Comparison of ENCODE assay signal across 8 cellular contexts in genomic region chr22:50306753-50307749, GRCh38. TPM values are rescaled to one million over a fixed set of nuclear protein-coding genes. Genes with fewer than 3 reads are reported as not detected.
DNase-seq lines count a peak whose midpoint lies in the region; ATAC-seq, FAIRE-seq and TF ChIP-seq lines count a peak whose summit lies in the region.

Gene PLXNB2 (minus strand): TSS chr22:50307646. CDS start chr22:50290584, 17,062 bp downstream.

- H3K9ac ChIP-seq in MM.1S (ENCODE audit: low read length) (peak within 1 kb of the TSS; percentile 68), iPS-20b (ENCODE audit: low read depth, low read length) (peak within 1 kb of the TSS; percentile 67)

- peak within 1 kb of the TSS; percentile 96 for H3K4me2 ChIP-seq in A549
- H3K4me2 ChIP-seq in MM.1S (ENCODE audit: low read depth, low read length): peak within 1 kb of the TSS; percentile 79

- H3K27ac ChIP-seq in A549 (peak within 1 kb of the TSS; percentile 98 to 100), MM.1S (ENCODE audit: low read length) (peak within 1 kb of the TSS; percentile 55; the same call in 1 of the 2 replicates), SJSA1 (peak within 1 kb of the TSS; percentile 61), caudate nucleus (ENCODE audit: low read depth, low read length) (peak within 1 kb of the TSS; percentile 85), iPS-20b (ENCODE audit: low read length) (no peak within 1 kb of the TSS)

- no peaks in the 10 kb centered on the region for H3K9me3 ChIP-seq in A549
- no peaks in the 10 kb centered on the region for H3K9me3 ChIP-seq in MM.1S (replicated peaks; ENCODE audit: insufficient read depth, low read length)
- H3K9me3 ChIP-seq in SJSA1 (replicated peaks): no peaks in the 10 kb centered on the region
- no peaks in the 10 kb centered on the region for H3K9me3 ChIP-seq in iPS-20b (ENCODE audit: insufficient read depth, low read depth, low read length)

- no peaks in the 10 kb centered on the region for H3K27me3 ChIP-seq in MM.1S (replicated peaks; ENCODE audit: insufficient read depth, low read length)
- H3K27me3 ChIP-seq in SJSA1 (replicated peaks): no peaks in the 10 kb centered on the region
- H3K27me3 ChIP-seq in iPS-20b (ENCODE audit: insufficient read depth, low read length): peaks cover 12% of the 10 kb centered on the region; the same call in 1 of the 2 replicates

- no peaks in the 10 kb centered on the region for H3K36me3 ChIP-seq in MM.1S (replicated peaks; ENCODE audit: insufficient read depth, low read length)
- H3K36me3 ChIP-seq in SJSA1: peaks cover 33% of the 10 kb centered on the region
- H3K36me3 ChIP-seq in iPS-20b (ENCODE audit: insufficient read depth, low read depth, low read length): no peaks in the 10 kb centered on the region

- H3K79me2 ChIP-seq in MM.1S (ENCODE audit: low read length): peaks cover 29% of the 10 kb centered on the region

- H3K4me1 ChIP-seq in A549 (peaks cover 48% of the 10 kb centered on the region), MM.1S (ENCODE audit: low read length) (peaks cover 22% of the 10 kb centered on the region), SJSA1 (replicated peaks) (peaks cover 36% of the 10 kb centered on the region), iPS-20b (ENCODE audit: insufficient read depth, low read length) (peaks cover 25% of the 10 kb centered on the region)

- peak; percentile 53 for TF ChIP-seq POLR2A in A549 (IDR thresholded peaks at IDR 0.05; ENCODE audit: low read length)

- no peaks in the 10 kb centered on the region for H3K9me2 ChIP-seq in MM.1S (replicated peaks; ENCODE audit: insufficient read depth, low read length)

- TF ChIP-seq EP300 in A549 (IDR thresholded peaks at IDR 0.05): no peak

- TF ChIP-seq RAD21 in A549 (conservative IDR thresholded peaks at IDR 0.05 in 1 of 2, IDR thresholded peaks at IDR 0.05 in 1 of 2): no peak

- TF ChIP-seq CTCF in A549 (IDR thresholded peaks at IDR 0.05) (no peak), GM12865 (IDR thresholded peaks at IDR 0.05; ENCODE audit: insufficient read depth, low read depth, low read length, missing control alignments) (no peak), MM.1S (IDR thresholded peaks at IDR 0.05; ENCODE audit: low read length) (no peak)

- 0% methylated on average over 1 of the region's 105 CpGs for WGBS in A549 (ENCODE audit: missing lambda C conversion rate)

- CTCF ChIA-PET in A549 (lab: Yijun Ruan, JAX): interaction anchor here (0.9 to 5.7 kb wide), 8 partner anchors 10 to 60 kb away, joined by 3 to 57 read pairs (median 4); partner anchors contain the start of gene DENND6B

- H4K20me1 ChIP-seq in MM.1S (ENCODE audit: insufficient read depth, low read length): no peaks in the 10 kb centered on the region

- no peak for FAIRE-seq in A549 (lab: Jason Lieb, UNC)

- peaks cover 9% of the 10 kb centered on the region for H3F3A ChIP-seq in MM.1S (ENCODE audit: insufficient read depth, low read length)

- DNase-seq in A549 (ENCODE audit: low read depth in 1 of 2, low spot score in 1 of 2) (peak; percentile 40 to 77), GM12865 (ENCODE audit: low read depth) (peak; percentile 89), MM.1S (peak; percentile 79), SJSA1 (ENCODE audit: low read depth in 1 of 2, low spot score in 2 of 2) (peak; percentile 59 to 79), caudate nucleus (lab: John Stamatoyannopoulos, UW) (peak in 53 of 61 donors; percentile 10 to 83 (median 61)), sciatic nerve (ENCODE audit: low spot score) (peak; percentile 88), GOT3 (lab: John Stamatoyannopoulos, UW) (no peak)

- H3K4me3 ChIP-seq in A549 (peak within 1 kb of the TSS; percentile 100), GM12865 (ENCODE audit: low read depth, low read length) (peak within 1 kb of the TSS; percentile 95), MM.1S (ENCODE audit: low read length) (peak within 1 kb of the TSS; percentile 76), SJSA1 (peak within 1 kb of the TSS; percentile 97), iPS-20b (ENCODE audit: low read length) (peak within 1 kb of the TSS; percentile 73)

- POLR2A ChIA-PET in A549 (lab: Yijun Ruan, JAX): interaction anchor here (1.4 to 2.3 kb wide), 3 partner anchors 11 to 20 kb away, joined by 3 to 11 read pairs (median 5); partner anchors contain the start of gene DENND6B

- intact Hi-C loops in sciatic nerve (cut with DNase I): no loop called here

- H2AFZ ChIP-seq in MM.1S (ENCODE audit: low read length): peak within 1 kb of the TSS; percentile 36; the same call in 1 of the 2 replicates

- ATAC-seq in A549 (no peak), sciatic nerve (peak; percentile 72)

TF ChIP-seq in A549, 52 proteins besides CTCF, POLR2A, EP300 and RAD21:
- peak in 1 of 2 experiments; percentile 42; a peak in 1 of 5 replicates for TF ChIP-seq JUN (IDR thresholded peaks at IDR 0.05)
- no peak for TF ChIP-seq FOXS1 (CRISPR knock-in tag; IDR thresholded peaks at IDR 0.05)

RNA-seq across cellular contexts. Expression of gene PLXNB2, which starts in this region (rescaled TPM):
- polyA plus RNA-seq in A549 (2011; rRNA removed) (24.6 and 32.4 TPM in 2 replicates), A549 (2017; fragmentation: RNase III; extraction: RNeasy Plus Mini Kit Qiagen cat#74134 plus additional on column Dnase treatment) (64.4 to 67.2 TPM (median 65.0 TPM) in 3 replicates)
- polyA plus RNA-seq in A549 (2012; cell fraction: cytosol; rRNA removed): 42.6 and 58.7 TPM in 2 replicates
- polyA plus RNA-seq in A549 (2012; cell fraction: nucleus; rRNA removed): 186 and 235 TPM in 2 replicates
- polyA minus RNA-seq in A549 (2011; rRNA and poly(A)+ RNA removed): 52.7 and 56.9 TPM in 2 replicates
- 45.9 and 61.7 TPM in 2 replicates for total RNA-seq in SJSA1 (2014; rRNA removed; shearing (Covaris generic))
- 160 TPM for total RNA-seq in sciatic nerve
